In the genomic region with DNA sequence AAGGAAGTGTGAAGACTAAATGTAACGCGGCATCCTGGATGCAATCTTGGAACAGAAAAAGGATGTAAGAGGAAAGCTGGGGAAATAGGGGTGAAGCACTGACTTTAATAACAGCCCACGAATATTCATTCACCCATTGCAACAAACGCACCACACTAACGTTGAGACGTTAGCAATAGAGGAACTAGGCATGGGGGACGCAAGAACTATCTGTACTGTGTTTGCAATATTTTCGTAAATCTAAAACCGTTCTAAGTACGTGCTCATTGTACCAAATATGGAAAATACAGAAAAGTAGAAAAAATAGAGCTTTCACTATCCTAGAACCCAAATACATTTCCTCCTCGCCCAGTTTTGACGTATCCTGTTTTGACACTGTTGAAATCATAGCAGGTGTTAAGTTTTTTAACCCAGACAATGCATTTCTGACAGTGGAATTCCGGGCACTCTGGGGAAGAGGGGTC, we compare ENCODE assay signal across 15 cellular contexts. TPM values are rescaled to one million over a fixed set of nuclear protein-coding genes. Genes with fewer than 3 reads are reported as not detected.
DNase-seq lines count a peak whose midpoint lies in the region; TF ChIP-seq lines count a peak whose summit lies in the region.
"Had no signal": no experiment of that assay in that cellular context is flagged by ENCODE, and none has a peak within 500 bp of the region (broad histone marks: within the 10 kb centered on the region; RNA-seq: fewer than 3 reads in every experiment).

No MANE protein-coding gene starts in this region.

- peaks cover 30% of the 10 kb centered on the region for H3K4me1 ChIP-seq in suprapubic skin
- H3K4me1 ChIP-seq in SJCRH30: peaks cover 51% of the 10 kb centered on the region
- no peaks in the 10 kb centered on the region for H3K4me1 ChIP-seq in HAP-1
- H3K4me1 ChIP-seq: tibial artery had no signal

- H3K36me3 Mint-ChIP-seq in activated CD4-positive, alpha-beta T cell treated with anti-CD3 and anti-CD28 coated beads, Interleukin-2, amount 10 ng/mL, durations not matched to agents 24 days and 14 days (ENCODE audit: low read depth): peaks cover 46% of the 10 kb centered on the region

- peaks cover 80% of the 10 kb centered on the region for H3K4me1 Mint-ChIP-seq in activated CD4-positive, alpha-beta T cell treated with anti-CD3 and anti-CD28 coated beads, Interleukin-2, amount 10 ng/mL, durations not matched to agents 24 days and 14 days

- H3K9me3 Mint-ChIP-seq in activated CD4-positive, alpha-beta T cell treated with anti-CD3 and anti-CD28 coated beads, Interleukin-2, amount 10 ng/mL, durations not matched to agents 24 days and 14 days: no peaks in the 10 kb centered on the region
- H3K9me3 Mint-ChIP-seq: HFFc6 had no signal

- TF ChIP-seq POLR2A in suprapubic skin (IDR thresholded peaks at IDR 0.05): no peak

- in situ Hi-C loops in HAP-1 (cut with MboI; ENCODE audit: low sequenced_read_pairs): no loop called here

- no peak overlapping the region for H3K4me3 ChIP-seq in suprapubic skin
- H3K4me3 ChIP-seq in SJCRH30: no peak overlapping the region
- no peak overlapping the region for H3K4me3 ChIP-seq in HAP-1
- H3K4me3 ChIP-seq: tibial artery had no signal

- H3K27ac ChIP-seq in suprapubic skin (peak overlapping the region; percentile 28), SJCRH30 (no peak overlapping the region)
- H3K27ac ChIP-seq: tibial artery had no signal

- TF ChIP-seq CTCF in suprapubic skin (IDR thresholded peaks at IDR 0.05): no peak

- no peaks in the 10 kb centered on the region for H3K27me3 ChIP-seq in suprapubic skin
- no peaks in the 10 kb centered on the region for H3K27me3 ChIP-seq in SJCRH30
- H3K27me3 ChIP-seq in HAP-1 (ENCODE audit: low read depth): no peaks in the 10 kb centered on the region; the same call in 1 of the 2 replicates

- no peaks in the 10 kb centered on the region for H3K36me3 ChIP-seq in suprapubic skin
- no peaks in the 10 kb centered on the region for H3K36me3 ChIP-seq in SJCRH30
- no peaks in the 10 kb centered on the region for H3K36me3 ChIP-seq in HAP-1 (replicated peaks)
- H3K36me3 ChIP-seq: tibial artery had no signal

- no peaks in the 10 kb centered on the region for H3K27me3 Mint-ChIP-seq in activated CD4-positive, alpha-beta T cell treated with anti-CD3 and anti-CD28 coated beads, Interleukin-2, amount 10 ng/mL, durations not matched to agents 24 days and 14 days

- peak overlapping the region; percentile 100 for H3K4me3 Mint-ChIP-seq in activated CD4-positive, alpha-beta T cell treated with anti-CD3 and anti-CD28 coated beads, Interleukin-2, amount 10 ng/mL, durations not matched to agents 24 days and 14 days
- H3K4me3 Mint-ChIP-seq: HFFc6 had no signal

- peak; percentile 68 for DNase-seq in activated CD4-positive, alpha-beta T cell treated with anti-CD3 and anti-CD28 coated beads, Interleukin-2, amount 10 ng/mL, durations not matched to agents 24 days and 14 days
- no peak for DNase-seq in activated CD4-positive, alpha-beta T cell treated with anti-CD3 and anti-CD28 coated beads, Interleukin-2, amount 50 U/mL, for 48 hours
- DNase-seq in NOMO-1 treated with dmso at 0.1 percent for 144 hours (lab: John Stamatoyannopoulos, UW; ENCODE audit: unreplicated experiment) (peak; percentile 80), suprapubic skin (ENCODE audit: low spot score in 2 of 2) (no peak), SJCRH30 (no peak), HAP-1 (ENCODE audit: low spot score in 2 of 2) (no peak), NCI-H510A treated with DMSO at 0.1 percent for 48 hours (lab: John Stamatoyannopoulos, UW) (no peak)
- DNase-seq in central memory CD4-positive, alpha-beta T cell: peak; percentile 53
- DNase-seq: foreskin melanocyte, HFFc6, left cardiac atrium, NCI-H510A, tibial artery had no signal

- H3K27ac Mint-ChIP-seq in activated CD4-positive, alpha-beta T cell treated with anti-CD3 and anti-CD28 coated beads, Interleukin-2, amount 10 ng/mL, durations not matched to agents 24 days and 14 days: peak overlapping the region; percentile 84
- H3K27ac Mint-ChIP-seq: HFFc6, progenitor cell of endocrine pancreas had no signal

- no peak for TF ChIP-seq EP300 in suprapubic skin (IDR thresholded peaks at IDR 0.05)

- intact Hi-C loops in activated CD4-positive, alpha-beta T cell treated with anti-CD3 and anti-CD28 coated beads, Interleukin-2, amount 10 ng/mL, durations not matched to agents 24 days and 14 days (cut with micrococcal nuclease): no loop called here

- WGBS in suprapubic skin: 72% methylated on average over 13 of the region's 13 CpGs

- H3K9me3 ChIP-seq in suprapubic skin (no peaks in the 10 kb centered on the region), SJCRH30 (replicated peaks) (no peaks in the 10 kb centered on the region), HAP-1 (no peaks in the 10 kb centered on the region)
- H3K9me3 ChIP-seq: tibial artery had no signal

RNA-seq across cellular contexts. Expression of a gene that starts 3.9 kb away (rescaled TPM):
- total RNA-seq in activated CD4-positive, alpha-beta T cell treated with anti-CD3 and anti-CD28 coated beads, Interleukin-2, amount 10 ng/mL, durations not matched to agents 24 days and 14 days: 178 and 179 TPM in 2 replicates
- 10 to 100 TPM in 3 of 4 donors, 1 to 10 TPM in 1; 9.9 to 13.7 (median 12.2) TPM for total RNA-seq in suprapubic skin
- total RNA-seq in SJCRH30 (2014; rRNA removed; shearing (Covaris generic)): 31.5 and 34.9 TPM in 2 replicates
- total RNA-seq: A673, progenitor cell of endocrine pancreas had no signal

RNA-seq across cellular contexts. Expression of a gene that starts 30.3 kb away (rescaled TPM):
- 0.50 and 0.54 TPM in 2 replicates for total RNA-seq in activated CD4-positive, alpha-beta T cell treated with anti-CD3 and anti-CD28 coated beads, Interleukin-2, amount 10 ng/mL, durations not matched to agents 24 days and 14 days
- under 1 TPM in 1 of 4 donors, not detected in 3; 0.98 TPM for total RNA-seq in suprapubic skin
- 0.47 and 0.89 TPM in 2 replicates for total RNA-seq in SJCRH30 (2014; rRNA removed; shearing (Covaris generic))
- total RNA-seq: A673, left cardiac atrium had no signal

Comparison
In these comparisons a context has a peak if more than half of its experiments do, and no peak if none do; other contexts are left out.
1. DNase-seq: peak in activated CD4-positive, alpha-beta T cell treated with anti-CD3 and anti-CD28 coated beads, Interleukin-2, amount 10 ng/mL, durations not matched to agents 24 days and 14 days (single experiment), NOMO-1 treated with dmso at 0.1 percent for 144 hours (single experiment) and central memory CD4-positive, alpha-beta T cell (single experiment); none in activated CD4-positive, alpha-beta T cell treated with anti-CD3 and anti-CD28 coated beads, Interleukin-2, amount 50 U/mL, for 48 hours (0 of 2), suprapubic skin (0 of 2), SJCRH30 (0 of 2), HAP-1 (0 of 2) and NCI-H510A treated with DMSO at 0.1 percent for 48 hours (single experiment).